In genomic region chr6:26195924-26196845, GRCh38 we compare ENCODE assay signal across 8 cellular contexts.
DNase-seq lines count a peak whose midpoint lies in the region; ATAC-seq and TF ChIP-seq lines count a peak whose summit lies in the region.

No MANE protein-coding gene starts in this region.

- H3K27ac Mint-ChIP-seq in activated CD4-positive, alpha-beta T cell treated with anti-CD3 and anti-CD28 coated beads, Interleukin-2, amount 10 ng/mL, durations not matched to agents 7 days and 5 days: peak overlapping the region; percentile 98

- POLR2A ChIA-PET in activated CD4-positive, alpha-beta T cell treated with anti-CD3 and anti-CD28 coated beads, Interleukin-2, amount 10 ng/mL, durations not matched to agents 7 days and 5 days (lab: Charles Lee): interaction anchor here (0.5 to 6.5 kb wide), 26 partner anchors 8 to 1697 kb away, joined by 3 to 205 read pairs (median 7); partner anchors contain the start of gene HMGN4

- no peak for ATAC-seq in HG03342 (IDR thresholded peaks at IDR 0.05; ENCODE audit: unreplicated experiment)
- no peak for ATAC-seq in GM18517 (IDR thresholded peaks at IDR 0.05; ENCODE audit: unreplicated experiment)
- no peak for ATAC-seq in HG03354 (IDR thresholded peaks at IDR 0.05; ENCODE audit: poor library complexity, severe bottlenecking, unreplicated experiment)

- H3K4me3 ChIP-seq in AG10803 (ENCODE audit: low read length) (peak overlapping the region; percentile 73), HL-60 (replicated peaks; ENCODE audit: insufficient read depth, low read length) (peak overlapping the region; percentile 44)

- no peaks in the 10 kb centered on the region for H3K9me3 Mint-ChIP-seq in activated CD4-positive, alpha-beta T cell treated with anti-CD3 and anti-CD28 coated beads, Interleukin-2, amount 10 ng/mL, durations not matched to agents 7 days and 5 days

- no peaks in the 10 kb centered on the region for H3K27me3 ChIP-seq in HL-60 (ENCODE audit: insufficient read depth, poor library complexity, severe bottlenecking)

- no peak for TF ChIP-seq CTCF in AG10803 (conservative IDR thresholded peaks at IDR 0.05; ENCODE audit: low read length)
- TF ChIP-seq CTCF in HL-60 (IDR thresholded peaks at IDR 0.05; ENCODE audit: insufficient read depth, low read length): no peak

- peak overlapping the region; percentile 99 for H3K4me3 Mint-ChIP-seq in activated CD4-positive, alpha-beta T cell treated with anti-CD3 and anti-CD28 coated beads, Interleukin-2, amount 10 ng/mL, durations not matched to agents 7 days and 5 days

- H3K27ac ChIP-seq in HL-60 (replicated peaks): peak overlapping the region; percentile 97

- no peaks in the 10 kb centered on the region for H3K27me3 Mint-ChIP-seq in activated CD4-positive, alpha-beta T cell treated with anti-CD3 and anti-CD28 coated beads, Interleukin-2, amount 10 ng/mL, durations not matched to agents 7 days and 5 days

- CTCF ChIA-PET in activated CD4-positive, alpha-beta T cell treated with anti-CD3 and anti-CD28 coated beads, Interleukin-2, amount 10 ng/mL, durations not matched to agents 7 days and 5 days (lab: Charles Lee): interaction anchor here (0.6 to 6.0 kb wide), 10 partner anchors 10 to 164 kb away, joined by 3 to 59 read pairs (median 6); a partner anchor contains a TSS

- peaks cover 39% of the 10 kb centered on the region for H3K36me3 Mint-ChIP-seq in activated CD4-positive, alpha-beta T cell treated with anti-CD3 and anti-CD28 coated beads, Interleukin-2, amount 10 ng/mL, durations not matched to agents 7 days and 5 days (ENCODE audit: low read depth)

- H3K4me1 Mint-ChIP-seq in activated CD4-positive, alpha-beta T cell treated with anti-CD3 and anti-CD28 coated beads, Interleukin-2, amount 10 ng/mL, durations not matched to agents 7 days and 5 days: peaks cover 38% of the 10 kb centered on the region

- DNase-seq in AG10803 (ENCODE audit: low read depth) (no peak), HL-60 (ENCODE audit: low read depth in 1 of 2, low spot score in 1 of 2) (peak; percentile 26 to 59), fibroblast of peridontal ligament (ENCODE audit: extremely low read depth) (peak; percentile 29), renal cortical epithelial cell (ENCODE audit: low read depth) (peak; percentile 21)
- DNase-seq in activated CD4-positive, alpha-beta T cell treated with anti-CD3 and anti-CD28 coated beads, Interleukin-2, amount 10 ng/mL, durations not matched to agents 7 days and 5 days: peak; percentile 59
